ENCODE assay signal across 22 cellular contexts in the genomic region with DNA sequence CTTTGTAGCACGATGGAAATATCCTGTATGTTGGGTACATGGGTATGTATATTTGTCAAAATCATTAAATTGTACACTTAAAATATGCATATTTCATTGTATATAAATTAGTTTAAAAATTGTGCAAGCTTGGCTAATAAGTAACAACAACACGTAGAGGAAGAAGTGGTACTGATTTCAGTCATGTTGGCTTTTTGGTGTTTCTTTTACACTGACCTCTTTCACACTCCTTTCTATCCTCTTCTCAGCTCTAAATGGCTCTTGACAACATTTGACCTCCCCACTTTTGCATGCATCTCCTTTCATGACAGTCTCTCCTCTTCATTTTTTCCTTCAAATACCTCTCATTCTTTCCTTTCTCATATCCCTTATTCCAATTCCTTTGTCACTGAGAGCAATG.
"Had no signal": no experiment of that assay in that cellular context is flagged by ENCODE, and none has a peak within 500 bp of the region (broad histone marks: within the 10 kb centered on the region; RNA-seq: fewer than 3 reads in every experiment).

No MANE protein-coding gene starts in this region.

- H3K9me3 ChIP-seq: esophagus muscularis mucosa, left lung, mucosa of descending colon, ovary, stomach, testis, upper lobe of left lung had no signal

- H3K27me3 ChIP-seq: esophagus muscularis mucosa, left lung, ovary, stomach, testis, upper lobe of left lung had no signal

- H3K4me1 ChIP-seq: esophagus muscularis mucosa, left lung, stomach, testis, upper lobe of left lung had no signal

- H3K27me3 Mint-ChIP-seq: central memory CD8-positive, alpha-beta T cell had no signal

- H3K36me3 ChIP-seq: esophagus muscularis mucosa, left lung, ovary, stomach, upper lobe of left lung had no signal

- H3K9me3 Mint-ChIP-seq: central memory CD8-positive, alpha-beta T cell had no signal

- H3K4me3 Mint-ChIP-seq: activated CD4-positive, alpha-beta T cell treated with anti-CD3 and anti-CD28 coated beads, Interleukin-2, amount 10 ng/mL, durations not matched to agents 24 days and 14 days; activated CD8-positive, alpha-beta T cell treated with anti-CD3 and anti-CD28 coated beads, Interleukin-2, amount 10 ng/mL, durations not matched to agents 7 days and 5 days; activated naive CD8-positive, alpha-beta T cell treated with anti-CD3 and anti-CD28 coated beads, Interleukin-2, amount 10 ng/mL, durations not matched to agents 7 days and 5 days; brain; central memory CD8-positive, alpha-beta T cell; naive thymus-derived CD4-positive, alpha-beta T cell had no signal

- DNase-seq: activated CD4-positive, alpha-beta T cell treated with anti-CD3 and anti-CD28 coated beads, Interleukin-2, amount 10 ng/mL, durations not matched to agents 24 days and 14 days; activated CD4-positive, CD25-positive, alpha-beta regulatory T cell; activated CD8-positive, alpha-beta memory T cell treated with anti-CD3 and anti-CD28 coated beads, Interleukin-2, amount 50 U/mL, for 4 hours; activated CD8-positive, alpha-beta T cell treated with anti-CD3 and anti-CD28 coated beads, Interleukin-2, amount 10 ng/mL, durations not matched to agents 7 days and 5 days; activated naive CD8-positive, alpha-beta T cell treated with anti-CD3 and anti-CD28 coated beads, Interleukin-2, amount 10 ng/mL, durations not matched to agents 7 days and 5 days; activated T-cell treated with anti-CD3 and anti-CD28 coated beads, Interleukin-2, amount 50 U/mL, for 48 hours; cortex of kidney; effector CD4-positive, alpha-beta T cell; hippocampal formation; kidney; left lung; mammary epithelial cell; mucosa of descending colon; naive thymus-derived CD4-positive, alpha-beta T cell; ovary; stimulated activated CD4-positive, alpha-beta T cell treated with anti-CD3 and anti-CD28 coated beads, Interleukin-1b, Interleukin-23, amount 100 ng/mL, for 48 hours; stomach; testis; upper lobe of left lung had no signal

- H3K27ac ChIP-seq: esophagus muscularis mucosa, left lung, ovary, stomach, testis, upper lobe of left lung had no signal

- H3K36me3 Mint-ChIP-seq: brain; naive thymus-derived CD4-positive, alpha-beta T cell had no signal

- H3K4me3 ChIP-seq: esophagus muscularis mucosa, left lung, mucosa of descending colon, ovary, stomach, testis, upper lobe of left lung had no signal

- H3K27ac Mint-ChIP-seq: activated CD4-positive, alpha-beta T cell treated with anti-CD3 and anti-CD28 coated beads, Interleukin-2, amount 10 ng/mL, durations not matched to agents 24 days and 14 days; activated CD8-positive, alpha-beta T cell treated with anti-CD3 and anti-CD28 coated beads, Interleukin-2, amount 10 ng/mL, durations not matched to agents 7 days and 5 days; activated naive CD8-positive, alpha-beta T cell treated with anti-CD3 and anti-CD28 coated beads, Interleukin-2, amount 10 ng/mL, durations not matched to agents 7 days and 5 days; brain; naive thymus-derived CD4-positive, alpha-beta T cell had no signal

- ATAC-seq: activated CD8-positive, alpha-beta T cell treated with anti-CD3 and anti-CD28 coated beads, Interleukin-2, amount 10 ng/mL, durations not matched to agents 7 days and 5 days; left lung; mucosa of descending colon; naive thymus-derived CD4-positive, alpha-beta T cell had no signal
